13 cellular contexts compared by ENCODE assay signal in the genomic region with DNA sequence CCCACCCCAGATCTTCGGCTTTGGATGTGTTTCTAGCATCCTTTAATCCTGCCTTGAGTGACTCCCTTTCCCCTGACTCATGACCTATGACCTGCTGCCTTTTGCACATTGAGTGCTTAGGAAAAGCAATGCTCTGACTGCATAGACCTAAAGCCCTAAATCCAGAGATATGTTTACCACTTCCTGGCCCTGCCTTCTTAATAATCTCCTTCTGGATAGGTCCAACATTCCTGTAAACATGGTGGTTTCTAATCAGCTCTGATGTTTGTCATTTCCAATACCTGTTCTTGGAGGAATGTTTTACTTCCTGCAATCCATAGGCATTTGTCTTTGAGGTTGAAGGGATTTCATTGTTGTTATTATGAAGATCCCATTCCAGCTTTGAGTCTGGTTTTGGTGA. TPM values are rescaled to one million over a fixed set of nuclear protein-coding genes. Genes with fewer than 3 reads are reported as not detected.
"Had no signal": no experiment of that assay in that cellular context is flagged by ENCODE, and none has a peak within 500 bp of the region (broad histone marks: within the 10 kb centered on the region; RNA-seq: fewer than 3 reads in every experiment).

No MANE protein-coding gene starts in this region.

- H3K36me3 ChIP-seq: stomach had no signal

- DNase-seq: activated CD4-positive, alpha-beta T cell treated with anti-CD3 and anti-CD28 coated beads for 4 hours; activated naive CD4-positive, alpha-beta T cell treated with anti-CD3 and anti-CD28 coated beads, Interleukin-2, amount 10 ng/mL, durations not matched to agents 7 days and 5 days; caudate nucleus; effector memory CD4-positive, alpha-beta T cell; hippocampal formation; natural killer cell; stimulated activated CD4-positive, alpha-beta T cell treated with anti-CD3 and anti-CD28 coated beads, Interleukin-15, amount 100 ng/mL, for 24 hours; stimulated activated CD4-positive, alpha-beta T cell treated with anti-CD3 and anti-CD28 coated beads, Interleukin-4, amount 100 ng/mL, for 24 hours; stomach; T-cell had no signal

- H3K9me3 ChIP-seq: stomach had no signal

- H3K27me3 ChIP-seq: stomach had no signal

- ATAC-seq: activated T-helper 17 cell treated with anti-CD3 and anti-CD28 coated beads, Interleukin-2, amount 50 U/mL, for 72 hours; natural killer cell; T-cell had no signal

- H3K27ac ChIP-seq: coronary artery, stomach had no signal

- H3K4me3 ChIP-seq: coronary artery, lung, stomach had no signal

RNA-seq across cellular contexts. Expression of gene SLC3A1, which starts 2.3 kb away (rescaled TPM):
- total RNA-seq: activated T-helper 17 cell treated with anti-CD3 and anti-CD28 coated beads, Interleukin-2, amount 50 U/mL, for 72 hours had no signal
